18 cellular contexts compared by ENCODE assay signal in the genomic region with DNA sequence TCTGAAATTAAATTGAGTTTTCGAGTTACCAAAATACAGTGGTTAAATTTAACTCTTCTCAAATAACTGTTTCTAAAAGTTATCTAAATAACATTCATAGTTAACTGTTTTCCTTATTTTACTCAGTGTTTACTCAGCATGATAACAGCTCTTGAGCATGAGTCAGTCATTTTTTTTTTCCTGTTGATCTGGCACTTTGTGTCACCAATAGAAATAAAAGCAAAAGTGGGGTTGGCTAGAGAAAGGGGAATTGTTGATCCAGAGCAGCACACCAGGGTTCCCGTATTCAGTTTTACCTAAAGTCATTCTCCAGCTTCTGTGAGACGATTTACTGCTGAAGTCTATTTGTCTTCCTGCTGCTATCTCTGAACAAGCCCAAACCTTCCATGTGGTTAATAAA.
"Had no signal": no experiment of that assay in that cellular context is flagged by ENCODE, and none has a peak within 500 bp of the region (broad histone marks: within the 10 kb centered on the region; RNA-seq: fewer than 3 reads in every experiment).

No MANE protein-coding gene starts in this region.

- H3K4me1 ChIP-seq: breast epithelium, esophagus squamous epithelium, sigmoid colon, transverse colon had no signal

- H3K27me3 ChIP-seq: breast epithelium, dorsolateral prefrontal cortex, esophagus squamous epithelium, sigmoid colon, transverse colon had no signal

- H3K27ac ChIP-seq: breast epithelium, dorsolateral prefrontal cortex, esophagus squamous epithelium, sigmoid colon, transverse colon had no signal

- DNase-seq: activated CD4-positive, alpha-beta T cell treated with anti-CD3 and anti-CD28 coated beads, Interleukin-2, amount 50 U/mL, for 4 hours; activated CD4-positive, CD25-positive, alpha-beta regulatory T cell treated with anti-CD3 and anti-CD28 coated beads, Interleukin-2, amount 50 U/mL, for 72 hours; activated CD8-positive, alpha-beta memory T cell treated with anti-CD3 and anti-CD28 coated beads, Interleukin-2, amount 10 ng/mL, durations not matched to agents 7 days and 5 days; activated gamma-delta T cell; activated naive CD8-positive, alpha-beta T cell treated with anti-CD3 and anti-CD28 coated beads for 36 hours; activated T-cell treated with anti-CD3 and anti-CD28 coated beads, Interleukin-2, amount 50 U/mL, for 4 hours; dorsolateral prefrontal cortex; esophagus squamous epithelium; foreskin fibroblast; glutamatergic neuron; sigmoid colon; stimulated activated CD4-positive, alpha-beta T cell treated with anti-CD3 and anti-CD28 coated beads, Interleukin-12 subunit alpha, Interleukin-12 subunit beta, amount 100 ng/mL, for 4 hours; stimulated activated naive CD4-positive, alpha-beta T cell; substantia nigra; transverse colon had no signal

- H3K36me3 ChIP-seq: breast epithelium, esophagus squamous epithelium, sigmoid colon, transverse colon had no signal

- ATAC-seq: activated CD8-positive, alpha-beta memory T cell treated with anti-CD3 and anti-CD28 coated beads, Interleukin-2, amount 10 ng/mL, durations not matched to agents 7 days and 5 days; activated T-cell treated with anti-CD3 and anti-CD28 coated beads, Interleukin-2, amount 50 U/mL, for 4 hours; left lobe of liver; natural killer cell treated with Interleukin-12 subunit alpha and Interleukin-12 subunit beta and Interleukin-15 and Interleukin-18, amount 100 ng/mL, for 72 hours had no signal

- H3K4me3 ChIP-seq: breast epithelium, dorsolateral prefrontal cortex, esophagus squamous epithelium, sigmoid colon, transverse colon had no signal

- H3K9me3 ChIP-seq: breast epithelium, esophagus squamous epithelium, sigmoid colon, transverse colon had no signal
